Comparison of ENCODE assay signal across 14 cellular contexts in genomic region chr6:46184114-46184513, GRCh38. TPM values are rescaled to one million over a fixed set of nuclear protein-coding genes. Genes with fewer than 3 reads are reported as not detected.
A peak's percentile ranks its signal among the peaks of the same experiment; 100 is the strongest.
DNase-seq lines count a peak whose midpoint lies in the region; ATAC-seq and TF ChIP-seq lines count a peak whose summit lies in the region.
"Had no signal": no experiment of that assay in that cellular context is flagged by ENCODE, and none has a peak within 500 bp of the region (broad histone marks: within the 10 kb centered on the region; RNA-seq: fewer than 3 reads in every experiment).

No MANE protein-coding gene starts in this region.

- no peak overlapping the region for H3K23ac ChIP-seq in mesendoderm (ENCODE audit: low read length)

- no peak overlapping the region for H3K9ac ChIP-seq in mesendoderm (ENCODE audit: low read length)

- H3K18ac ChIP-seq in mesendoderm (ENCODE audit: low read length), result no peak overlapping the region

- ATAC-seq in HG02759 (IDR thresholded peaks at IDR 0.05; ENCODE audit: unreplicated experiment) (no peak), HG02623 (IDR thresholded peaks at IDR 0.05; ENCODE audit: unreplicated experiment) (no peak)
- ATAC-seq: right lobe of liver had no signal

- no peak overlapping the region for H4K8ac ChIP-seq in mesendoderm (ENCODE audit: low read depth, low read length)

- no peak overlapping the region for H2BK5ac ChIP-seq in mesendoderm (ENCODE audit: low read length)

- DNase-seq in AG09309 (ENCODE audit: low read depth), result peak; percentile 71
- peak; percentile 15 for DNase-seq in LNCaP clone FGC (ENCODE audit: low read depth)
- DNase-seq in choroid plexus epithelial cell (ENCODE audit: low read depth), result peak; percentile 89
- DNase-seq in mesendoderm, result peak; percentile 26
- DNase-seq in NCI-H748 (lab: John Stamatoyannopoulos, UW; ENCODE audit: unreplicated experiment), result no peak
- no peak for DNase-seq in stimulated activated CD4-positive, alpha-beta T cell treated with anti-CD3 and anti-CD28 coated beads, Interleukin-4, amount 100 ng/mL, for 4 hours
- DNase-seq: head of caudate nucleus, midbrain, NCI-H146, right lobe of liver had no signal

- no peaks in the 10 kb centered on the region for H3K79me1 ChIP-seq in mesendoderm (ENCODE audit: low read length)

- H3K27me3 ChIP-seq in mesendoderm (ENCODE audit: insufficient read depth, low read length, poor library complexity), result no peaks in the 10 kb centered on the region
- H3K27me3 ChIP-seq: ascending aorta had no signal

- H3K4ac ChIP-seq in mesendoderm (ENCODE audit: low read depth, low read length), result no peak overlapping the region

- no peak overlapping the region for H2BK120ac ChIP-seq in mesendoderm (ENCODE audit: low read depth, low read length)

- WGBS in mesendoderm (ENCODE audit: extremely low coverage, insufficient coverage, low lambda C conversion rate), result no CpG with 5 or more reads among the region's 4 CpGs

- H3K4me3 ChIP-seq in AG09309 (ENCODE audit: control insufficient read depth, low read depth, low read length) (no peak overlapping the region), LNCaP clone FGC (ENCODE audit: low read depth, low read length) (no peak overlapping the region), choroid plexus epithelial cell (ENCODE audit: low read depth, low read length) (no peak overlapping the region), mesendoderm (ENCODE audit: low read length) (no peak overlapping the region)
- H3K4me3 ChIP-seq: ascending aorta, right lobe of liver had no signal

- no peaks in the 10 kb centered on the region for H3K36me3 ChIP-seq in mesendoderm (ENCODE audit: control insufficient read depth, insufficient read depth, low read length)
- H3K36me3 ChIP-seq: ascending aorta, right lobe of liver had no signal

- no peak overlapping the region for H4K5ac ChIP-seq in mesendoderm (ENCODE audit: low read length)

- no peak overlapping the region for H3K4me2 ChIP-seq in mesendoderm (ENCODE audit: low read length)

- H2AK5ac ChIP-seq in mesendoderm (ENCODE audit: low read length), result no peak overlapping the region

- H3K79me2 ChIP-seq in mesendoderm (ENCODE audit: control insufficient read depth, insufficient read depth, low read length), result no peaks in the 10 kb centered on the region

- peak; percentile 23 for TF ChIP-seq CTCF in AG09309 (IDR thresholded peaks at IDR 0.05; ENCODE audit: control insufficient read depth, insufficient read depth, low read depth, low read length, missing control alignments)
- no peak for TF ChIP-seq CTCF in LNCaP clone FGC (IDR thresholded peaks at IDR 0.05; ENCODE audit: control insufficient read depth, extremely low read depth, insufficient read depth)
- TF ChIP-seq CTCF in choroid plexus epithelial cell (conservative IDR thresholded peaks at IDR 0.05; ENCODE audit: low read depth, low read length), result peak; percentile 27

- H3K56ac ChIP-seq in mesendoderm (ENCODE audit: low read length), result no peak overlapping the region

- no peak overlapping the region for H2BK15ac ChIP-seq in mesendoderm (replicated peaks; ENCODE audit: low read depth)

- no peaks in the 10 kb centered on the region for H3K4me1 ChIP-seq in mesendoderm (ENCODE audit: control insufficient read depth, low read depth, low read length)
- H3K4me1 ChIP-seq: ascending aorta, right lobe of liver had no signal

- H3K27ac ChIP-seq in mesendoderm (ENCODE audit: low read depth, low read length), result no peak overlapping the region
- H3K27ac ChIP-seq: ascending aorta, C4-2B, right lobe of liver had no signal

RNA-seq across cellular contexts. Expression of gene ENPP5, which starts 13.3 kb away (rescaled TPM):
- polyA plus RNA-seq in mesendoderm (2013, experiment 1 of 2), result 2.8 TPM
- polyA plus RNA-seq in mesendoderm (2013, experiment 2 of 2), result 3.0 TPM

RNA-seq across cellular contexts. Expression of gene ENPP4, which starts 54.3 kb away (rescaled TPM):
- polyA plus RNA-seq in mesendoderm (2013, experiment 1 of 2), result 1.4 TPM
- polyA plus RNA-seq in mesendoderm (2013, experiment 2 of 2), result 1.5 TPM

Comparison
In these comparisons a context has a peak if more than half of its experiments do, and no peak if none do; other contexts are left out.
1. DNase-seq: peak in AG09309 (single experiment), LNCaP clone FGC (single experiment), choroid plexus epithelial cell (single experiment) and mesendoderm (single experiment); none in NCI-H748 (single experiment) and stimulated activated CD4-positive, alpha-beta T cell treated with anti-CD3 and anti-CD28 coated beads, Interleukin-4, amount 100 ng/mL, for 4 hours (0 of 2).